Comparison of ENCODE assay signal across 8 cellular contexts in the genomic region with DNA sequence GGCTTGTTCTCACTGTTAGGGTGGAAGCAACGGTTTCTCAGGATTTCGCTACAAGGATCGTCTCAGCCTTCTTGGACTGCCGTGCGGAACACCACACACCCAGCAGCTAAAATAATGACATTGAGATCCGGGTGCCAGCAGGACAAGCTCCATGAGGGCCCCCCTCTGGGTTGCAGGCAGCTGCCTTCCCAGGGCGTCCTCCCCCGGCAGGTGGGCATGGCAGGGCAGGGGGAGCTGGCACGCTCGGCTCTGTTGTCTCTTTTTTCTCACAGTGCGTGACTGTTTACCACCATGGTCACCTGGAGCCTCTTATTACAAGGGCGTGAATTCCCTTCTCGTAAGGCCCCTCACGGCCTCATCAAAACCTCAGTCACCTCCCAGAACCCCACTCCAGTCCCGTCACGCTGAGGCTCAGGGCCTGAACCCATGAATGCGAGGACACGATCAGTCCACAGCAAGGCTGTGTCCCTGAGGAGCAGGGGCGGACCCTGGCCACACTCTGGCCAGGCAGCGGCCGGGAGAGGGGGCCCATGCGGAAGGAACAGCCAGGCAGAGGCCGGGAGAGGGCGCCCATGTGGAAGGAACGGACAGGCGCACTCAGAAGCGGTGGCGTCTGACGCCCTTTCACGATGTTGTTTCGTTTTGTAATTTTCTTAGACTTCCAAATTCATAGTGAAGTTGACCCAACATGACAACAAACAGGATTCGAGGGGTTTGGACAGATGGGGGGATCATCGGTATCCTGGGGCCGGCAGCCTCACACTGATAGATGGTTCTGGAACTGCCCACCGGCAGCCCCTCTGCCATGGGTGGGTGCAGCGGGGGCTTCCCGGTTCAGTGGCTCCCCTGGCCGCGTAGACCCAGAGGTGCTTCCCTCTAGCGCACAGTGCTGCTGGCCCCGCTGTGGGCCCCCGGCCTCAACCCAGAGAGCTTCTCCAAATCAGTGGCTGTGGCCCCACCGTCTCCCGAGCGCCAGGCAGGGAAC. TPM values are rescaled to one million over a fixed set of nuclear protein-coding genes. Genes with fewer than 3 reads are reported as not detected.
DNase-seq lines count a peak whose midpoint lies in the region; TF ChIP-seq lines count a peak whose summit lies in the region.

No MANE protein-coding gene starts in this region.

- no peaks in the 10 kb centered on the region for H3K9me3 ChIP-seq in SK-N-SH

- H4K20me1 ChIP-seq in SK-N-SH (ENCODE audit: insufficient read depth), result no peaks in the 10 kb centered on the region

- no peaks in the 10 kb centered on the region for H3K36me3 ChIP-seq in SK-N-SH (replicated peaks in 1 of 2; ENCODE audit: control insufficient read depth in 1 of 2, insufficient read depth in 2 of 2, low read length in 1 of 2)

- H3F3A ChIP-seq in SK-N-SH (replicated peaks; ENCODE audit: insufficient read depth), result peaks cover 26% of the 10 kb centered on the region

- H3K4me3 Mint-ChIP-seq in chondrocyte (ENCODE audit: unreplicated experiment), result peak overlapping the region; percentile 68

- H2AFZ ChIP-seq in SK-N-SH (ENCODE audit: low read depth), result peak overlapping the region; percentile 98

- POLR2A ChIA-PET in SK-N-SH (lab: Yijun Ruan, JAX), result no interaction called here

- 37% methylated on average over 32 of the region's 45 CpGs for WGBS in SK-N-SH (ENCODE audit: low lambda C conversion rate)

- peaks cover 31% of the 10 kb centered on the region for H3K27me3 ChIP-seq in SK-N-SH (ENCODE audit: insufficient read depth)
- peaks cover 17% of the 10 kb centered on the region for H3K27me3 ChIP-seq in layer of hippocampus (ENCODE audit: control insufficient read depth, insufficient read depth, low read length)

- H3K4me1 ChIP-seq in SK-N-SH (ENCODE audit: control insufficient read depth in 1 of 2, insufficient read depth in 2 of 2, low read depth in 1 of 2, low read length in 1 of 2), result peaks cover 0 to 20% of the 10 kb centered on the region in 2 experiments; a peak in 1 of 4 replicates

- H3K9me3 Mint-ChIP-seq in chondrocyte (ENCODE audit: low read depth), result no peaks in the 10 kb centered on the region

- no peaks in the 10 kb centered on the region for H3K36me3 Mint-ChIP-seq in chondrocyte (ENCODE audit: low read depth)

- H3K4me1 Mint-ChIP-seq in chondrocyte (ENCODE audit: low read depth), result peaks cover 36% of the 10 kb centered on the region

- H3K4me3 ChIP-seq in SK-N-SH (ENCODE audit: low read depth in 2 of 2, low read length in 1 of 2), result peak overlapping the region; percentile 41 to 65

- peaks cover 12% of the 10 kb centered on the region for H3K27me3 Mint-ChIP-seq in chondrocyte (ENCODE audit: low read depth)

- H3K4me2 ChIP-seq in SK-N-SH, result peak overlapping the region; percentile 85

- TF ChIP-seq CTCF in LNCAP (IDR thresholded peaks at IDR 0.05) (peak; percentile 89), SK-N-SH (IDR thresholded peaks at IDR 0.05) (peak; percentile 80), chondrocyte (IDR thresholded peaks at IDR 0.05) (peak; percentile 82)

- DNase-seq in G401 (ENCODE audit: low spot score) (peak; percentile 59), SK-N-SH (peak; percentile 91), chondrocyte (ENCODE audit: low spot score) (no peak), occipital lobe (lab: John Stamatoyannopoulos, UW) (no peak), HCEC 1CT (no peak)
- peak; percentile 49 for DNase-seq in stimulated activated CD8-positive, alpha-beta memory T cell treated with anti-CD3 and anti-CD28 coated beads, Interleukin-4, amount 100 ng/mL, for 48 hours

- peak overlapping the region; percentile 33 for H3K9ac ChIP-seq in SK-N-SH

- H3K27ac ChIP-seq in SK-N-SH (ENCODE audit: low read depth in 2 of 2, low read length in 1 of 2), result no peak overlapping the region
- H3K27ac ChIP-seq in layer of hippocampus (ENCODE audit: low read depth, low read length), result peak overlapping the region; percentile 52

- H3K79me2 ChIP-seq in SK-N-SH (ENCODE audit: insufficient read depth), result no peaks in the 10 kb centered on the region

- CTCF ChIA-PET in SK-N-SH (lab: Yijun Ruan, JAX), result interaction anchor here (0.7 to 7.4 kb wide), 18 partner anchors 12 to 204 kb away, joined by 3 to 122 read pairs (median 3); partner anchors contain the start of genes LRCOL1 and P2RX2

- peak; percentile 79 for TF ChIP-seq RAD21 in SK-N-SH (IDR thresholded peaks at IDR 0.05; ENCODE audit: low read length)

- in situ Hi-C loops in G401 (cut with HindIII; ENCODE audit: low sequenced_read_pairs), result no loop called here

- TF ChIP-seq EP300 in SK-N-SH (IDR thresholded peaks at IDR 0.05; ENCODE audit: borderline replicate concordance in 1 of 2, low read depth in 1 of 2, low read length in 1 of 2), result no peak

- no peak overlapping the region for H3K27ac Mint-ChIP-seq in chondrocyte (ENCODE audit: unreplicated experiment)

- H3K9me2 ChIP-seq in SK-N-SH, result no peaks in the 10 kb centered on the region

TF ChIP-seq in SK-N-SH, 30 proteins besides CTCF, POLR2A, EP300 and RAD21:
- TF ChIP-seq SMC3 (IDR thresholded peaks at IDR 0.05; ENCODE audit: low read depth, low read length), result peak; percentile 75
- no peak for TF ChIP-seq YY1 (IDR thresholded peaks at IDR 0.05; ENCODE audit: low read depth)
- peak; percentile 80 for TF ChIP-seq MAX (IDR thresholded peaks at IDR 0.05; ENCODE audit: low read depth)
- TF ChIP-seq CHD2 (IDR thresholded peaks at IDR 0.05; ENCODE audit: low read length, partially characterized antibody), result no peak
TF ChIP-seq in SK-N-SH: peak in this region for 2.

RNA-seq across cellular contexts. Expression of gene LRCOL1, which starts 10.0 kb away (rescaled TPM):
- total RNA-seq in G401 (2014; rRNA removed; shearing (Covaris generic)), result not detected in 2 replicates
- polyA plus RNA-seq in SK-N-SH (2012; rRNA removed), result 0.44 and 1.1 TPM in 2 replicates
- 0.04 and 0.10 TPM in 2 replicates for polyA plus RNA-seq in SK-N-SH (2012; cell fraction: cytosol; rRNA removed)
- 6.2 and 6.7 TPM in 2 replicates for polyA plus RNA-seq in SK-N-SH (2012; cell fraction: nucleus; rRNA removed)
- not detected in 3 replicates for total RNA-seq in chondrocyte
- total RNA-seq in occipital lobe, result not detected

RNA-seq across cellular contexts. Expression of gene P2RX2, which starts 18.2 kb away (rescaled TPM):
- 0.17 and 0.43 TPM in 2 replicates for total RNA-seq in G401 (2014; rRNA removed; shearing (Covaris generic))
- polyA plus RNA-seq in SK-N-SH (2012; rRNA removed), result 0.03 TPM in 1 of 2 replicates, not detected in the other
- not detected in 2 replicates for polyA plus RNA-seq in SK-N-SH (2012; cell fraction: cytosol; rRNA removed)
- polyA plus RNA-seq in SK-N-SH (2012; cell fraction: nucleus; rRNA removed), result 0.02 and 0.15 TPM in 2 replicates
- total RNA-seq in chondrocyte (not detected in 3 replicates), occipital lobe (not detected)

Comparison
In these comparisons a context has a peak if more than half of its experiments do, and no peak if none do; other contexts are left out.
1. DNase-seq: peak in G401 (single experiment), SK-N-SH (single experiment) and stimulated activated CD8-positive, alpha-beta memory T cell treated with anti-CD3 and anti-CD28 coated beads, Interleukin-4, amount 100 ng/mL, for 48 hours (single experiment); none in chondrocyte (single experiment), occipital lobe (single experiment) and HCEC 1CT (single experiment).
2. Peak in every context shown above with its lines, with median percentiles within 50 percentile points of each other: CTCF ChIP-seq.